Comparison of ENCODE assay signal across 32 cellular contexts in genomic region chr14:27075503-27075902, GRCh38.
DNase-seq lines count a peak whose midpoint lies in the region; ATAC-seq, FAIRE-seq and TF ChIP-seq lines count a peak whose summit lies in the region.
"Had no signal": no experiment of that assay in that cellular context is flagged by ENCODE, and none has a peak within 500 bp of the region (broad histone marks: within the 10 kb centered on the region; RNA-seq: fewer than 3 reads in every experiment).

No MANE protein-coding gene starts in this region.

- no peaks in the 10 kb centered on the region for H3K79me1 ChIP-seq in IMR-90 (ENCODE audit: low read depth in 1 of 2, low read length in 2 of 2)

- H3K18ac ChIP-seq in IMR-90 (ENCODE audit: low read depth, low read length): no peak overlapping the region

- ATAC-seq in HepG2 (no peak), right lobe of liver (no peak), A549 (no peak), IMR-90 (ENCODE audit: low read depth) (no peak)
- ATAC-seq: CD8-positive, alpha-beta T cell had no signal

- no peak overlapping the region for H2AK5ac ChIP-seq in IMR-90 (ENCODE audit: low read depth, low read length)

- intact Hi-C loops in HepG2 (cut with micrococcal nuclease; ENCODE audit: unreplicated experiment) (no loop called here), right lobe of liver (cut with DNase I) (no loop called here), IMR-90 (cut with micrococcal nuclease) (no loop called here)

- H3K27me3 ChIP-seq in HepG2 (ENCODE audit: control insufficient read depth in 1 of 2, insufficient read depth in 2 of 2, low read length in 2 of 2) (no peaks in the 10 kb centered on the region), right lobe of liver (no peaks in the 10 kb centered on the region), IMR-90 (ENCODE audit: control insufficient read depth, insufficient read depth, low read length) (no peaks in the 10 kb centered on the region)
- H3K27me3 ChIP-seq: BE2C; BLaER1; BLaER1 treated with 17β-estradiol and CSF1 and Interleukin-3, amounts not matched to agents 10 nM and 100 nM had no signal

- H3K36me3 ChIP-seq in HepG2 (replicated peaks in 1 of 2; ENCODE audit: control insufficient read depth in 1 of 2, insufficient read depth in 2 of 2, low read length in 2 of 2) (no peaks in the 10 kb centered on the region), right lobe of liver (no peaks in the 10 kb centered on the region), IMR-90 (ENCODE audit: control insufficient read depth, insufficient read depth, low read length) (no peaks in the 10 kb centered on the region)
- H3K36me3 ChIP-seq: BE2C; BLaER1; BLaER1 treated with 17β-estradiol and CSF1 and Interleukin-3, amounts not matched to agents 10 nM and 100 nM had no signal

- H4K5ac ChIP-seq in IMR-90 (ENCODE audit: low read depth, low read length): no peak overlapping the region

- H3K56ac ChIP-seq in IMR-90 (ENCODE audit: extremely low read depth, insufficient read depth, low read length): no peak overlapping the region

- CTCF ChIA-PET in HepG2 (lab: Yijun Ruan, JAX; ENCODE audit: low intra/inter-chr PET ratio, low total read pairs) (no interaction called here), A549 (lab: Yijun Ruan, JAX) (no interaction called here), IMR-90 (lab: Yijun Ruan, JAX) (no interaction called here)

- H3K9ac ChIP-seq in HepG2 (ENCODE audit: insufficient read depth, low read depth, low read length) (no peak overlapping the region), IMR-90 (ENCODE audit: low read depth, low read length) (no peak overlapping the region)
- H3K9ac ChIP-seq: BLaER1; BLaER1 treated with 17β-estradiol and CSF1 and Interleukin-3, amounts not matched to agents 10 nM and 100 nM had no signal

- H2AFZ ChIP-seq in HepG2 (ENCODE audit: low read length) (no peak overlapping the region), IMR-90 (replicated peaks; ENCODE audit: low read length, poor library complexity) (no peak overlapping the region)

- no peak overlapping the region for H2AK9ac ChIP-seq in IMR-90 (replicated peaks; ENCODE audit: low read depth, low read length, poor library complexity)

- no peak overlapping the region for H2BK5ac ChIP-seq in IMR-90 (ENCODE audit: low read depth, low read length, poor library complexity, severe bottlenecking)

- DNase-seq in HepG2 (ENCODE audit: low spot score) (no peak), right lobe of liver (no peak), A549 (ENCODE audit: low read depth in 1 of 2, low spot score in 1 of 2) (no peak), IMR-90 (no peak), OCI-M1 (lab: John Stamatoyannopoulos, UW) (no peak), iPS-NIHi11 (ENCODE audit: low spot score) (no peak)
- DNase-seq: 8988T; ACHN; AML-193; BE2C; C1 segment of cervical spinal cord; Caco-2; Calu3; CD4-positive, alpha-beta memory T cell; CD4-positive, alpha-beta T cell; CD4-positive, CD25-positive, alpha-beta regulatory T cell; CD8-positive, alpha-beta memory T cell; CD8-positive, alpha-beta T cell; COR-L47; DMS 273 treated with DMSO at 0.1 percent for 48 hours; DMS153; DMS53; DMS79; DMS79 treated with DMSO at 0.1 percent for 48 hours; DND-41; EL had no signal

- TF ChIP-seq POLR2A in HepG2 (IDR thresholded peaks at IDR 0.05; ENCODE audit: insufficient read depth in 1 of 2, low read depth in 2 of 2, low read length in 2 of 2) (no peak), right lobe of liver (IDR thresholded peaks at IDR 0.05) (no peak), A549 (IDR thresholded peaks at IDR 0.05; ENCODE audit: low read length) (no peak), IMR-90 (IDR thresholded peaks at IDR 0.05; ENCODE audit: low read depth, low read length) (no peak)

- no peak overlapping the region for H2BK15ac ChIP-seq in IMR-90 (ENCODE audit: low read depth, low read length)

- H3K14ac ChIP-seq in IMR-90 (replicated peaks; ENCODE audit: low read depth, low read length): no peak overlapping the region

- dilution Hi-C loops in IMR-90 (cut with HindIII; ENCODE audit: low sequenced_read_pairs, unreplicated experiment): no loop called here

- no peak overlapping the region for H3K23ac ChIP-seq in IMR-90 (ENCODE audit: low read depth, low read length)

- no peak overlapping the region for H3K4me3 ChIP-seq in HepG2 (replicated peaks in 1 of 3; ENCODE audit: insufficient read depth in 1 of 3, low read depth in 2 of 3, low read length in 3 of 3)
- H3K4me3 ChIP-seq in right lobe of liver: no peak overlapping the region
- no peak overlapping the region for H3K4me3 ChIP-seq in A549
- no peak overlapping the region for H3K4me3 ChIP-seq in IMR-90 (ENCODE audit: insufficient read depth, low read depth, low read length)
- H3K4me3 ChIP-seq: BLaER1; BLaER1 treated with 17β-estradiol and CSF1 and Interleukin-3, amounts not matched to agents 10 nM and 100 nM had no signal

- H4K20me1 ChIP-seq in HepG2 (ENCODE audit: insufficient read depth, low read length) (no peaks in the 10 kb centered on the region), IMR-90 (ENCODE audit: insufficient read depth, low read length) (no peaks in the 10 kb centered on the region)
- H4K20me1 ChIP-seq: BLaER1; BLaER1 treated with 17β-estradiol and CSF1 and Interleukin-3, amounts not matched to agents 10 nM and 100 nM had no signal

- 1% methylated on average over 1 of the region's 1 CpG for WGBS in HepG2 (ENCODE audit: low lambda C conversion rate)
- WGBS in right lobe of liver (ENCODE audit: insufficient coverage, low coverage, low lambda C conversion rate, missing lambda C conversion rate): 27% methylated on average over 1 of the region's 1 CpG
- 40% methylated on average over 1 of the region's 1 CpG for WGBS in A549 (ENCODE audit: missing lambda C conversion rate)
- WGBS in IMR-90 (ENCODE audit: extremely low coverage in 2 of 2, insufficient read length in 1 of 2), 2 experiments: no CpG with 5 or more reads among the region's 1 CpG

- H2BK20ac ChIP-seq in IMR-90 (ENCODE audit: low read depth, low read length): no peak overlapping the region

- no peak overlapping the region for H3K27ac ChIP-seq in HepG2 (ENCODE audit: extremely low read length, insufficient read depth, low read length)
- H3K27ac ChIP-seq in right lobe of liver: no peak overlapping the region
- H3K27ac ChIP-seq in A549: no peak overlapping the region
- no peak overlapping the region for H3K27ac ChIP-seq in IMR-90 (ENCODE audit: insufficient read depth, low read length)
- H3K27ac ChIP-seq: 22Rv1; BLaER1; BLaER1 treated with 17β-estradiol and CSF1 and Interleukin-3, amounts not matched to agents 10 nM and 100 nM; C4-2B had no signal

- no peak overlapping the region for H4K91ac ChIP-seq in IMR-90 (ENCODE audit: insufficient read depth, low read depth, low read length)

- H2BK120ac ChIP-seq in IMR-90 (ENCODE audit: low read depth, low read length): no peak overlapping the region

- H3K79me2 ChIP-seq in HepG2 (ENCODE audit: insufficient read depth, low read length): no peaks in the 10 kb centered on the region

- POLR2A ChIA-PET in HepG2 (lab: Yijun Ruan, JAX): no interaction called here
- POLR2A ChIA-PET in A549 (lab: Yijun Ruan, JAX): no interaction called here
- POLR2A ChIA-PET in IMR-90 (lab: Charles Lee; ENCODE audit: unreplicated experiment): no interaction called here

- TF ChIP-seq RAD21 in HepG2 (CRISPR knock-in tag; IDR thresholded peaks at IDR 0.05) (no peak), A549 (conservative IDR thresholded peaks at IDR 0.05 in 1 of 2, IDR thresholded peaks at IDR 0.05 in 1 of 2) (no peak), IMR-90 (IDR thresholded peaks at IDR 0.05; ENCODE audit: low read length) (no peak)

- H3K4me1 ChIP-seq in HepG2 (ENCODE audit: insufficient read depth, low read length): no peaks in the 10 kb centered on the region
- H3K4me1 ChIP-seq in right lobe of liver: no peaks in the 10 kb centered on the region
- no peaks in the 10 kb centered on the region for H3K4me1 ChIP-seq in A549
- H3K4me1 ChIP-seq in IMR-90 (ENCODE audit: control insufficient read depth, insufficient read depth, low read length): no peaks in the 10 kb centered on the region
- H3K4me1 ChIP-seq: BE2C, BLaER1, Caco-2 had no signal

- BruUV-seq in HepG2 (replicated peaks; lab: Mats Ljungman, UMichigan) (no TSS peak), IMR-90 (replicated peaks; lab: Mats Ljungman, UMichigan) (no TSS peak)

- TF ChIP-seq CTCF in HepG2 (CRISPR knock-in tag; IDR thresholded peaks at IDR 0.05) (no peak), right lobe of liver (IDR thresholded peaks at IDR 0.05) (no peak), A549 (IDR thresholded peaks at IDR 0.05) (no peak), IMR-90 (conservative IDR thresholded peaks at IDR 0.05; ENCODE audit: low read depth, low read length) (no peak)

- H3K9me3 ChIP-seq in HepG2 (ENCODE audit: low read length): peaks cover 93% of the 10 kb centered on the region
- no peaks in the 10 kb centered on the region for H3K9me3 ChIP-seq in right lobe of liver
- no peaks in the 10 kb centered on the region for H3K9me3 ChIP-seq in A549
- H3K9me3 ChIP-seq in IMR-90 (ENCODE audit: control insufficient read depth, insufficient read depth, low read length): peaks cover 2% of the 10 kb centered on the region; the same call in 1 of the 2 replicates
- H3K9me3 ChIP-seq: BE2C; BLaER1; BLaER1 treated with 17β-estradiol and CSF1 and Interleukin-3, amounts not matched to agents 10 nM and 100 nM; Caco-2 had no signal

- in situ Hi-C loops in HepG2 (cut with HindIII; ENCODE audit: extremely low pct_ligation_motif_present, low pct_unique_long_range_greater_than_20kb): no loop called here
- in situ Hi-C loops in IMR-90 (cut with MboI; ENCODE audit: low sequenced_read_pairs): no loop called here

- no peak overlapping the region for H3K4me2 ChIP-seq in HepG2 (ENCODE audit: low read depth, low read length)
- no peak overlapping the region for H3K4me2 ChIP-seq in A549
- H3K4me2 ChIP-seq in IMR-90 (ENCODE audit: low read depth, low read length): no peak overlapping the region
- H3K4me2 ChIP-seq: BLaER1; BLaER1 treated with 17β-estradiol and CSF1 and Interleukin-3, amounts not matched to agents 10 nM and 100 nM had no signal

- no peak overlapping the region for H4K8ac ChIP-seq in IMR-90 (ENCODE audit: low read depth in 2 of 2, low read length in 2 of 2)

- no peak overlapping the region for H3K4ac ChIP-seq in IMR-90 (ENCODE audit: low read depth, low read length)

- H3K9me1 ChIP-seq in IMR-90 (ENCODE audit: insufficient read depth, low read length): no peaks in the 10 kb centered on the region

- TF ChIP-seq EP300 in HepG2 (IDR thresholded peaks at IDR 0.05; ENCODE audit: low read depth in 2 of 2, low read length in 2 of 2) (no peak), HepG2 (CRISPR knock-in tag; IDR thresholded peaks at IDR 0.05; ENCODE audit: borderline replicate concordance) (no peak), A549 (IDR thresholded peaks at IDR 0.05) (no peak)

- no peak for FAIRE-seq in HepG2 (lab: Jason Lieb, UNC)
- FAIRE-seq in A549 (lab: Jason Lieb, UNC): no peak
- FAIRE-seq: A204.1, D721Med had no signal

TF ChIP-seq in HepG2, 621 proteins besides CTCF, POLR2A, EP300 and RAD21 (continues in another document):
- TF ChIP-seq ZNF530 (CRISPR knock-in tag; IDR thresholded peaks at IDR 0.05; ENCODE audit: low read depth) (no peak), ZNF121 (CRISPR knock-in tag; IDR thresholded peaks at IDR 0.05) (no peak)

TF ChIP-seq in A549, 52 proteins besides CTCF, POLR2A, EP300 and RAD21 (continues in another document):
- no peak for TF ChIP-seq EHF (CRISPR knock-in tag; IDR thresholded peaks at IDR 0.05)

TF ChIP-seq in IMR-90, 13 proteins besides CTCF, POLR2A, EP300 and RAD21 (continues in another document):
- TF ChIP-seq SMC3 (IDR thresholded peaks at IDR 0.05; ENCODE audit: low read depth, low read length) (no peak), NFE2L2 (IDR thresholded peaks at IDR 0.05; ENCODE audit: low read depth, low read length) (no peak)

Comparison
In these comparisons a context has a peak if more than half of its experiments do, and no peak if none do; other contexts are left out.
1. Of the 38 proteins assayed by ChIP-seq in both HepG2 and A549: peak only in HepG2: none; only in A549: none; in both: MAFK; in neither: 37.